Comparison of ENCODE assay signal across 11 cellular contexts in genomic region chr4:122326908-122327307, GRCh38. TPM values are rescaled to one million over a fixed set of nuclear protein-coding genes. Genes with fewer than 3 reads are reported as not detected.
"Had no signal": no experiment of that assay in that cellular context is flagged by ENCODE, and none has a peak within 500 bp of the region (broad histone marks: within the 10 kb centered on the region; RNA-seq: fewer than 3 reads in every experiment).

No MANE protein-coding gene starts in this region.

- H3K4me3 ChIP-seq: GM23338 had no signal

- ATAC-seq: GM23338, HepG2 had no signal

- H3K27ac Mint-ChIP-seq: GM23338, H9, IgD-negative memory B cell had no signal

- DNase-seq: H9, HCEC 1CT, KBM-7 had no signal

- H3K27ac ChIP-seq: HL-60, KMS-11 had no signal

- H3K4me3 Mint-ChIP-seq: GM23338, H9, IgD-negative memory B cell had no signal

- H3K9me3 Mint-ChIP-seq: GM23338, H9, IgD-negative memory B cell had no signal

- H3K27me3 Mint-ChIP-seq: IgD-negative memory B cell had no signal

- FAIRE-seq: H1, H54, HepG2 had no signal

- H3K4me1 Mint-ChIP-seq: GM23338, H9 had no signal

RNA-seq across cellular contexts. Expression of gene ADAD1, which starts 51.9 kb away (rescaled TPM):
- total RNA-seq: GM23338, H1, H9, HepG2, HT1080 had no signal
